Comparison of ENCODE assay signal across 33 cellular contexts in genomic region chrX:133437771-133438170, GRCh38. TPM values are rescaled to one million over a fixed set of nuclear protein-coding genes. Genes with fewer than 3 reads are reported as not detected.
"Had no signal": no experiment of that assay in that cellular context is flagged by ENCODE, and none has a peak within 500 bp of the region (broad histone marks: within the 10 kb centered on the region; RNA-seq: fewer than 3 reads in every experiment).

No MANE protein-coding gene starts in this region.

- H3K27ac Mint-ChIP-seq: activated CD4-positive, alpha-beta memory T cell treated with anti-CD3 and anti-CD28 coated beads, Interleukin-2, amount 10 ng/mL, durations not matched to agents 7 days and 5 days; activated CD8-positive, alpha-beta memory T cell treated with anti-CD3 and anti-CD28 coated beads, Interleukin-2, amount 10 ng/mL, durations not matched to agents 7 days and 5 days; activated naive CD4-positive, alpha-beta T cell treated with anti-CD3 and anti-CD28 coated beads, Interleukin-2, amount 50 U/mL, for 24 hours; activated T-cell treated with anti-CD3 and anti-CD28 coated beads, Interleukin-2, amount 50 U/mL, for 72 hours; activated T-helper 17 cell treated with anti-CD3 and anti-CD28 coated beads, Interleukin-2, amount 50 U/mL, for 72 hours; T-cell; T-helper 17 cell had no signal

- H3K36me3 ChIP-seq: adrenal gland, Peyer's patch had no signal

- H3K27me3 Mint-ChIP-seq: activated CD4-positive, alpha-beta memory T cell treated with anti-CD3 and anti-CD28 coated beads, Interleukin-2, amount 10 ng/mL, durations not matched to agents 7 days and 5 days; activated CD8-positive, alpha-beta memory T cell treated with anti-CD3 and anti-CD28 coated beads, Interleukin-2, amount 10 ng/mL, durations not matched to agents 7 days and 5 days; activated naive CD4-positive, alpha-beta T cell treated with anti-CD3 and anti-CD28 coated beads, Interleukin-2, amount 50 U/mL, for 24 hours; activated T-helper 17 cell treated with anti-CD3 and anti-CD28 coated beads, Interleukin-2, amount 50 U/mL, for 72 hours; T-helper 17 cell had no signal

- DNase-seq: activated CD4-positive, alpha-beta memory T cell treated with anti-CD3 and anti-CD28 coated beads, Interleukin-2, amount 10 ng/mL, durations not matched to agents 7 days and 5 days; activated CD4-positive, alpha-beta T cell treated with anti-CD3 and anti-CD28 coated beads for 1 hour; activated CD4-positive, alpha-beta T cell treated with anti-CD3 and anti-CD28 coated beads for 48 hours; activated CD4-positive, CD25-positive, alpha-beta regulatory T cell; activated CD8-positive, alpha-beta memory T cell treated with anti-CD3 and anti-CD28 coated beads for 24 hours; activated CD8-positive, alpha-beta memory T cell treated with anti-CD3 and anti-CD28 coated beads, Interleukin-2, amount 10 ng/mL, durations not matched to agents 7 days and 5 days; activated CD8-positive, alpha-beta memory T cell treated with anti-CD3 and anti-CD28 coated beads, Interleukin-2, amount 50 U/mL, for 48 hours; activated effector memory CD4-positive, alpha-beta T cell treated with anti-CD3 and anti-CD28 coated beads, Interleukin-2, amount 50 U/mL, for 16 hours; activated naive CD4-positive, alpha-beta T cell; activated T-cell treated with anti-CD3 and anti-CD28 coated beads, Interleukin-2, amount 50 U/mL, for 72 hours; adrenal gland; caudate nucleus; cerebellar nuclear complex; MM.1S; MV-4-11; NCI-H1092; NCI-H1436 treated with DMSO at 0.1 percent for 48 hours; NCI-H1694 treated with DMSO at 0.1 percent for 48 hours; NCI-H2029; NCI-H345; NCI-H524 treated with DMSO at 0.1 percent for 48 hours; NK-92 treated with Interleukin-12 subunit alpha and Interleukin-12 subunit beta, amount 100 ng/mL, for 24 hours; PC-3; Peyer's patch; RPMI8226; SHP77 treated with DMSO at 0.1 percent for 48 hours; T-cell; T-helper 17 cell had no signal

- H3K27ac ChIP-seq: adrenal gland, Peyer's patch, VCaP had no signal

- H3K4me3 Mint-ChIP-seq: activated CD4-positive, alpha-beta memory T cell treated with anti-CD3 and anti-CD28 coated beads, Interleukin-2, amount 10 ng/mL, durations not matched to agents 7 days and 5 days; activated CD8-positive, alpha-beta memory T cell treated with anti-CD3 and anti-CD28 coated beads, Interleukin-2, amount 10 ng/mL, durations not matched to agents 7 days and 5 days; activated naive CD4-positive, alpha-beta T cell treated with anti-CD3 and anti-CD28 coated beads, Interleukin-2, amount 50 U/mL, for 24 hours; activated T-cell treated with anti-CD3 and anti-CD28 coated beads, Interleukin-2, amount 50 U/mL, for 72 hours; activated T-helper 17 cell treated with anti-CD3 and anti-CD28 coated beads, Interleukin-2, amount 50 U/mL, for 72 hours; brain; T-cell; T-helper 17 cell had no signal

- H3K4me1 Mint-ChIP-seq: activated CD4-positive, alpha-beta memory T cell treated with anti-CD3 and anti-CD28 coated beads, Interleukin-2, amount 10 ng/mL, durations not matched to agents 7 days and 5 days; activated CD8-positive, alpha-beta memory T cell treated with anti-CD3 and anti-CD28 coated beads, Interleukin-2, amount 10 ng/mL, durations not matched to agents 7 days and 5 days; activated naive CD4-positive, alpha-beta T cell treated with anti-CD3 and anti-CD28 coated beads, Interleukin-2, amount 50 U/mL, for 24 hours; activated T-helper 17 cell treated with anti-CD3 and anti-CD28 coated beads, Interleukin-2, amount 50 U/mL, for 72 hours; T-cell; T-helper 17 cell had no signal

- H3K36me3 Mint-ChIP-seq: activated CD8-positive, alpha-beta memory T cell treated with anti-CD3 and anti-CD28 coated beads, Interleukin-2, amount 10 ng/mL, durations not matched to agents 7 days and 5 days; activated naive CD4-positive, alpha-beta T cell treated with anti-CD3 and anti-CD28 coated beads, Interleukin-2, amount 50 U/mL, for 24 hours; brain; T-cell had no signal

- H3K27me3 ChIP-seq: Peyer's patch had no signal

- H3K4me1 ChIP-seq: adrenal gland, Peyer's patch had no signal

- H3K9me3 Mint-ChIP-seq: activated CD4-positive, alpha-beta memory T cell treated with anti-CD3 and anti-CD28 coated beads, Interleukin-2, amount 10 ng/mL, durations not matched to agents 7 days and 5 days; activated naive CD4-positive, alpha-beta T cell treated with anti-CD3 and anti-CD28 coated beads, Interleukin-2, amount 50 U/mL, for 24 hours; activated T-cell treated with anti-CD3 and anti-CD28 coated beads, Interleukin-2, amount 50 U/mL, for 72 hours; activated T-helper 17 cell treated with anti-CD3 and anti-CD28 coated beads, Interleukin-2, amount 50 U/mL, for 72 hours; T-cell had no signal

- H3K9me3 ChIP-seq: adrenal gland, Peyer's patch had no signal

- H3K4me3 ChIP-seq: adrenal gland, Peyer's patch had no signal

RNA-seq across cellular contexts. Expression of gene GPC4, which starts 22.5 kb away (rescaled TPM):
- total RNA-seq: activated CD4-positive, alpha-beta memory T cell treated with anti-CD3 and anti-CD28 coated beads, Interleukin-2, amount 10 ng/mL, durations not matched to agents 7 days and 5 days; activated CD8-positive, alpha-beta memory T cell treated with anti-CD3 and anti-CD28 coated beads, Interleukin-2, amount 10 ng/mL, durations not matched to agents 7 days and 5 days; activated T-cell treated with anti-CD3 and anti-CD28 coated beads, Interleukin-2, amount 50 U/mL, for 72 hours; activated T-helper 17 cell treated with anti-CD3 and anti-CD28 coated beads, Interleukin-2, amount 50 U/mL, for 72 hours; NCI-H460; T-helper 17 cell had no signal
